1 cellular context compared by ENCODE assay signal in the genomic region with DNA sequence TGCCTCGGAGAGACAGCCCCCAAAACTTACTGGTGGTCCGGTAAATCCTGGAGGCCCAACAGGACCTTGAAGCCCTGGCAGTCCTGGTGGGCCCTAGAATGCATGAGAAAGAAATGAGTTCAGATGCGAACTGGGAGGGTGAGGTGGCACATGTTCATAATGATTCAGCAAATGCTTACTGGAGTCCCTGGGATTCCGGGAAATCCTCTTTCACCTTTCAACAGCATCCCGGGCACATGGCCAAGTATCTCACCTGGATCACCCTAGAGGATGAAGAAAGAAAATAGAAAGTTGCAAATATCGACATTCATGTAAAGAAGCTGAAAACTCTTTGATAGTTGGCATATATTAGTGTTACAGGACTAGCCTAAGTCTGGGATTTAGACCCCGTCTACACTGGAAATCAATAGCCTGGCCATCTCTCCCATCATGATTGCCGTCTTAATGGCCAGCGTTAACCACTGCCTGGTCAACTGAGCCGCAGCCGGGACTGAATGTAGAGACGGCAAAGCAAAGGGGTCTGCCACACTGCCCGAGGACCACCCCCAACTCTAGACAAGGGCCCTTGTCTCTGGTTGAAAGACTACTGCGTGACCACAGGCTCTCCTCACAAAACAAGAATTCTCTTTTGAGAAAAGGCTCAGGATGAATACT.
TF ChIP-seq lines count a peak whose summit lies in the region.

No MANE protein-coding gene starts in this region.

TF ChIP-seq in WTC11, 78 proteins besides CTCF, POLR2A, EP300 and RAD21 (continued from another document):
- TF ChIP-seq, protein P1, sequence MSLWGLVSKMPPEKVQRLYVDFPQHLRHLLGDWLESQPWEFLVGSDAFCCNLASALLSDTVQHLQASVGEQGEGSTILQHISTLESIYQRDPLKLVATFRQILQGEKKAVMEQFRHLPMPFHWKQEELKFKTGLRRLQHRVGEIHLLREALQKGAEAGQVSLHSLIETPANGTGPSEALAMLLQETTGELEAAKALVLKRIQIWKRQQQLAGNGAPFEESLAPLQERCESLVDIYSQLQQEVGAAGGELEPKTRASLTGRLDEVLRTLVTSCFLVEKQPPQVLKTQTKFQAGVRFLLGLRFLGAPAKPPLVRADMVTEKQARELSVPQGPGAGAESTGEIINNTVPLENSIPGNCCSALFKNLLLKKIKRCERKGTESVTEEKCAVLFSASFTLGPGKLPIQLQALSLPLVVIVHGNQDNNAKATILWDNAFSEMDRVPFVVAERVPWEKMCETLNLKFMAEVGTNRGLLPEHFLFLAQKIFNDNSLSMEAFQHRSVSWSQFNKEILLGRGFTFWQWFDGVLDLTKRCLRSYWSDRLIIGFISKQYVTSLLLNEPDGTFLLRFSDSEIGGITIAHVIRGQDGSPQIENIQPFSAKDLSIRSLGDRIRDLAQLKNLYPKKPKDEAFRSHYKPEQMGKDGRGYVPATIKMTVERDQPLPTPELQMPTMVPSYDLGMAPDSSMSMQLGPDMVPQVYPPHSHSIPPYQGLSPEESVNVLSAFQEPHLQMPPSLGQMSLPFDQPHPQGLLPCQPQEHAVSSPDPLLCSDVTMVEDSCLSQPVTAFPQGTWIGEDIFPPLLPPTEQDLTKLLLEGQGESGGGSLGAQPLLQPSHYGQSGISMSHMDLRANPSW (CRISPR knock-in tag; conservative IDR thresholded peaks at IDR 0.05; ENCODE audit: low read depth): no peak
- TF ChIP-seq JAZF1 (CRISPR knock-in tag; IDR thresholded peaks at IDR 0.05) (no peak), TEAD1 (CRISPR knock-in tag; IDR thresholded peaks at IDR 0.05) (no peak), CREM (CRISPR knock-in tag; IDR thresholded peaks at IDR 0.05) (no peak), NFYB (CRISPR knock-in tag; conservative IDR thresholded peaks at IDR 0.05; ENCODE audit: low read depth) (no peak), ZNF396 (CRISPR knock-in tag; IDR thresholded peaks at IDR 0.05; ENCODE audit: borderline replicate concordance) (no peak)
- TF ChIP-seq, protein P2, sequence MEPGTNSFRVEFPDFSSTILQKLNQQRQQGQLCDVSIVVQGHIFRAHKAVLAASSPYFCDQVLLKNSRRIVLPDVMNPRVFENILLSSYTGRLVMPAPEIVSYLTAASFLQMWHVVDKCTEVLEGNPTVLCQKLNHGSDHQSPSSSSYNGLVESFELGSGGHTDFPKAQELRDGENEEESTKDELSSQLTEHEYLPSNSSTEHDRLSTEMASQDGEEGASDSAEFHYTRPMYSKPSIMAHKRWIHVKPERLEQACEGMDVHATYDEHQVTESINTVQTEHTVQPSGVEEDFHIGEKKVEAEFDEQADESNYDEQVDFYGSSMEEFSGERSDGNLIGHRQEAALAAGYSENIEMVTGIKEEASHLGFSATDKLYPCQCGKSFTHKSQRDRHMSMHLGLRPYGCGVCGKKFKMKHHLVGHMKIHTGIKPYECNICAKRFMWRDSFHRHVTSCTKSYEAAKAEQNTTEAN (CRISPR knock-in tag; IDR thresholded peaks at IDR 0.05): no peak
- TF ChIP-seq, protein P3, sequence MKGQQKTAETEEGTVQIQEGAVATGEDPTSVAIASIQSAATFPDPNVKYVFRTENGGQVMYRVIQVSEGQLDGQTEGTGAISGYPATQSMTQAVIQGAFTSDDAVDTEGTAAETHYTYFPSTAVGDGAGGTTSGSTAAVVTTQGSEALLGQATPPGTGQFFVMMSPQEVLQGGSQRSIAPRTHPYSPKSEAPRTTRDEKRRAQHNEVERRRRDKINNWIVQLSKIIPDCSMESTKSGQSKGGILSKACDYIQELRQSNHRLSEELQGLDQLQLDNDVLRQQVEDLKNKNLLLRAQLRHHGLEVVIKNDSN (CRISPR knock-in tag; IDR thresholded peaks at IDR 0.05): no peak
- TF ChIP-seq, protein P4, sequence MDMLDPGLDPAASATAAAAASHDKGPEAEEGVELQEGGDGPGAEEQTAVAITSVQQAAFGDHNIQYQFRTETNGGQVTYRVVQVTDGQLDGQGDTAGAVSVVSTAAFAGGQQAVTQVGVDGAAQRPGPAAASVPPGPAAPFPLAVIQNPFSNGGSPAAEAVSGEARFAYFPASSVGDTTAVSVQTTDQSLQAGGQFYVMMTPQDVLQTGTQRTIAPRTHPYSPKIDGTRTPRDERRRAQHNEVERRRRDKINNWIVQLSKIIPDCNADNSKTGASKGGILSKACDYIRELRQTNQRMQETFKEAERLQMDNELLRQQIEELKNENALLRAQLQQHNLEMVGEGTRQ (CRISPR knock-in tag; IDR thresholded peaks at IDR 0.05): no peak
- TF ChIP-seq, protein P5, sequence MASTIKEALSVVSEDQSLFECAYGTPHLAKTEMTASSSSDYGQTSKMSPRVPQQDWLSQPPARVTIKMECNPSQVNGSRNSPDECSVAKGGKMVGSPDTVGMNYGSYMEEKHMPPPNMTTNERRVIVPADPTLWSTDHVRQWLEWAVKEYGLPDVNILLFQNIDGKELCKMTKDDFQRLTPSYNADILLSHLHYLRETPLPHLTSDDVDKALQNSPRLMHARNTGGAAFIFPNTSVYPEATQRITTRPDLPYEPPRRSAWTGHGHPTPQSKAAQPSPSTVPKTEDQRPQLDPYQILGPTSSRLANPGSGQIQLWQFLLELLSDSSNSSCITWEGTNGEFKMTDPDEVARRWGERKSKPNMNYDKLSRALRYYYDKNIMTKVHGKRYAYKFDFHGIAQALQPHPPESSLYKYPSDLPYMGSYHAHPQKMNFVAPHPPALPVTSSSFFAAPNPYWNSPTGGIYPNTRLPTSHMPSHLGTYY (CRISPR knock-in tag; IDR thresholded peaks at IDR 0.05): no peak
- TF ChIP-seq, protein P6, sequence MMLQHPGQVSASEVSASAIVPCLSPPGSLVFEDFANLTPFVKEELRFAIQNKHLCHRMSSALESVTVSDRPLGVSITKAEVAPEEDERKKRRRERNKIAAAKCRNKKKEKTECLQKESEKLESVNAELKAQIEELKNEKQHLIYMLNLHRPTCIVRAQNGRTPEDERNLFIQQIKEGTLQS (CRISPR knock-in tag; conservative IDR thresholded peaks at IDR 0.05): no peak
